ENCODE assay signal across 25 cellular contexts in genomic region chr5:1014346-1014745, GRCh38. TPM values are rescaled to one million over a fixed set of nuclear protein-coding genes. Genes with fewer than 3 reads are reported as not detected.
"Had no signal": no experiment of that assay in that cellular context is flagged by ENCODE, and none has a peak within 500 bp of the region (broad histone marks: within the 10 kb centered on the region; RNA-seq: fewer than 3 reads in every experiment).

No MANE protein-coding gene starts in this region.

- H3K36me3 ChIP-seq: ascending aorta had no signal

- H3K27ac ChIP-seq: ascending aorta, body of pancreas had no signal

- H3K9me3 ChIP-seq: ascending aorta, body of pancreas, MG63 had no signal

- H3K4me3 ChIP-seq: ascending aorta, body of pancreas, MG63 had no signal

- ATAC-seq: activated CD8-positive, alpha-beta T cell treated with anti-CD3 and anti-CD28 coated beads, Interleukin-2, amount 10 ng/mL, durations not matched to agents 7 days and 5 days; body of pancreas; Panc1; T-helper 17 cell; WTC11 had no signal

- DNase-seq: activated CD4-positive, alpha-beta T cell treated with anti-CD3 and anti-CD28 coated beads for 48 hours; activated CD4-positive, alpha-beta T cell treated with anti-CD3 and anti-CD28 coated beads, Interleukin-2, amount 50 U/mL, for 4 hours; activated CD4-positive, CD25-positive, alpha-beta regulatory T cell treated with anti-CD3 and anti-CD28 coated beads, Interleukin-2, amount 50 U/mL, for 72 hours; activated CD8-positive, alpha-beta memory T cell treated with anti-CD3 and anti-CD28 coated beads, Interleukin-2, amount 50 U/mL, for 48 hours; activated CD8-positive, alpha-beta T cell treated with anti-CD3 and anti-CD28 coated beads, Interleukin-2, amount 10 ng/mL, durations not matched to agents 7 days and 5 days; activated naive CD4-positive, alpha-beta T cell; activated T-cell treated with anti-CD3 and anti-CD28 coated beads, Interleukin-2, amount 50 U/mL, for 1 hour; body of pancreas; MG63; MV-4-11; NCI-H1417 treated with DMSO at 0.1 percent for 48 hours; NCI-H1694; NCI-H2029; NCI-H2107; NCI-H2171 treated with DMSO at 0.1 percent for 48 hours; NCI-H226; NCI-H526; NCI-H774; RPMI8226; SIG-M5; T-helper 17 cell; T-helper 9 cell had no signal

RNA-seq across cellular contexts. Expression of gene NKD2, which starts 5.7 kb away (rescaled TPM):
- total RNA-seq: T-helper 17 cell had no signal
